In genomic region chr9:7799234-7799933, GRCh38 we compare ENCODE assay signal across 8 cellular contexts. TPM values are rescaled to one million over a fixed set of nuclear protein-coding genes. Genes with fewer than 3 reads are reported as not detected.
DNase-seq lines count a peak whose midpoint lies in the region; ATAC-seq lines count a peak whose summit lies in the region.

TSS of gene DMAC1 (minus strand) at chr9:7799778. CDS start at chr9:7799734, 44 bp downstream.

- H3K4me3 ChIP-seq in Karpas-422 (ENCODE audit: low read length) (peak within 1 kb of the TSS; percentile 83), neuron (ENCODE audit: low read length) (peak within 1 kb of the TSS; percentile 75), subcutaneous abdominal adipose tissue (ENCODE audit: low read depth in 1 of 5, low read length in 5 of 5) (peak within 1 kb of the TSS; percentile 76 to 91 (median 87))

- H3K9me3 ChIP-seq in Karpas-422 (ENCODE audit: low read length) (no peaks in the 10 kb centered on the region), neuron (ENCODE audit: low read length) (no peaks in the 10 kb centered on the region), subcutaneous abdominal adipose tissue (ENCODE audit: control insufficient read depth in 5 of 5, low read length in 5 of 5) (no peaks in the 10 kb centered on the region)

- peak within 1 kb of the TSS; percentile 99 for H2AFZ ChIP-seq in Karpas-422 (ENCODE audit: low read length)
- H2AFZ ChIP-seq in neuron (ENCODE audit: low read depth, low read length) = peak within 1 kb of the TSS; percentile 56

- H3K27me3 ChIP-seq in Karpas-422 (ENCODE audit: low read length) (no peaks in the 10 kb centered on the region), neuron (ENCODE audit: insufficient read depth, low read length) (no peaks in the 10 kb centered on the region), subcutaneous abdominal adipose tissue (ENCODE audit: control insufficient read depth in 5 of 5, insufficient read depth in 4 of 5, low read length in 5 of 5) (no peaks in the 10 kb centered on the region)

- no peaks in the 10 kb centered on the region for H3K9me2 ChIP-seq in Karpas-422 (replicated peaks; ENCODE audit: insufficient read depth, low read length)

- peak within 1 kb of the TSS; percentile 89 for H3K4me2 ChIP-seq in Karpas-422 (ENCODE audit: low read depth, low read length, poor library complexity, severe bottlenecking)

- H4K20me1 ChIP-seq in Karpas-422 (ENCODE audit: insufficient read depth, low read depth, low read length) = no peaks in the 10 kb centered on the region

- peak within 1 kb of the TSS; percentile 68 for H3K27ac ChIP-seq in Karpas-422 (ENCODE audit: low read length)
- peak within 1 kb of the TSS; percentile 69 for H3K27ac ChIP-seq in subcutaneous abdominal adipose tissue (ENCODE audit: low read depth, low read length)

- H3K36me3 ChIP-seq in Karpas-422 (ENCODE audit: insufficient read depth, low read length) (peaks cover 17% of the 10 kb centered on the region), neuron (ENCODE audit: insufficient read depth, low read length) (peaks cover 24% of the 10 kb centered on the region), subcutaneous abdominal adipose tissue (ENCODE audit: control insufficient read depth in 5 of 5, insufficient read depth in 5 of 5, low read length in 5 of 5) (peaks cover 14 to 30% (median 20%) of the 10 kb centered on the region in 5 donors)

- H3K79me2 ChIP-seq in Karpas-422 (ENCODE audit: low read length) = peaks cover 14% of the 10 kb centered on the region

- H3K9ac ChIP-seq in Karpas-422 (ENCODE audit: low read length) (peak within 1 kb of the TSS; percentile 96), subcutaneous abdominal adipose tissue (ENCODE audit: low read length in 5 of 5) (peak within 1 kb of the TSS; percentile 59 to 84 (median 72))

- H3K4me1 ChIP-seq in Karpas-422 (ENCODE audit: low read length) = peaks cover 16% of the 10 kb centered on the region
- H3K4me1 ChIP-seq in neuron (ENCODE audit: insufficient read depth, low read length) = peaks cover 8% of the 10 kb centered on the region
- peaks cover 0 to 13% (median 8%) of the 10 kb centered on the region in 5 donors for H3K4me1 ChIP-seq in subcutaneous abdominal adipose tissue (ENCODE audit: control insufficient read depth in 5 of 5, insufficient read depth in 5 of 5, low read length in 5 of 5)

- peak; percentile 91 for ATAC-seq in GM21786 (IDR thresholded peaks at IDR 0.05; ENCODE audit: unreplicated experiment)

- DNase-seq in Daoy (ENCODE audit: low read depth) (peak; percentile 93), Karpas-422 (peak; percentile 96), SHP77 treated with DMSO at 0.1 percent for 48 hours (lab: John Stamatoyannopoulos, UW) (peak; percentile 14), activated gamma-delta T cell treated with Interleukin-2 at 50 U/mL for 16 hours (peak; percentile 65), foreskin melanocyte (peak; percentile 73)

RNA-seq across cellular contexts. Expression of gene DMAC1, which starts in this region (rescaled TPM):
- total RNA-seq in Daoy (2014; rRNA removed; shearing (Covaris generic)) = 17.3 and 24.7 TPM in 2 replicates
- 28.7 and 50.7 TPM in 2 replicates for total RNA-seq in Karpas-422 (2014; rRNA removed; shearing (Covaris generic); ENCODE audit: low replicate concordance)

Comparison
In these comparisons a context has a peak if more than half of its experiments do, and no peak if none do; other contexts are left out.
1. Peak in every context shown above with its lines: DNase-seq, ATAC-seq, H3K4me3 ChIP-seq and H3K27ac ChIP-seq.
2. DNase-seq: peak in every context shown above with its lines; median percentile 96 in Karpas-422; 93 in Daoy; 73 in foreskin melanocyte; 65 in activated gamma-delta T cell treated with Interleukin-2 at 50 U/mL for 16 hours; 14 in SHP77 treated with DMSO at 0.1 percent for 48 hours.